ENCODE assay signal across 21 cellular contexts in the genomic region with DNA sequence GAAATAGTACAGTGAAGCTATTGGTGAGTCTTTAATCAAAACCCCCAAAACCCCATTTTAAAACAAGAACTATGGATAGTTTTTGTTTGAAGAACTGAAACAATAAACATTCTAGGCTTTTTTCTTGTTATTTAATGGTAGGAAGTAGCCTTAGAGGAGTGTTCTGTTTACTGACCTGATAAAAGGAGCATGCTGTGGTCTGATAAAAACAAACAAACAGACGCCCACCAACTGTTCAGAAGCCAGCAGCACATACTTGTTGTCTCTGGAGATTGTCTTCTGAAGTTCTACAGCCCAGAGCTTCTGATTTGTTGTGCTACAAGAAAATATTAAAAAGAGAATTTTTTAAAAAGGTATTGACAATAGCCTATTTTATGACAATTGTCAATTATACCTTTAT. TPM values are rescaled to one million over a fixed set of nuclear protein-coding genes. Genes with fewer than 3 reads are reported as not detected.
DNase-seq lines count a peak whose midpoint lies in the region; ATAC-seq and TF ChIP-seq lines count a peak whose summit lies in the region.
"Had no signal": no experiment of that assay in that cellular context is flagged by ENCODE, and none has a peak within 500 bp of the region (broad histone marks: within the 10 kb centered on the region; RNA-seq: fewer than 3 reads in every experiment).

No MANE protein-coding gene starts in this region.

- no peaks in the 10 kb centered on the region for H3K27me3 ChIP-seq in adipocyte (replicated peaks; ENCODE audit: control insufficient read depth, insufficient read depth, low read length)
- H3K27me3 ChIP-seq in endodermal cell (ENCODE audit: control insufficient read depth, insufficient read depth, low read length, poor library complexity, severe bottlenecking) = no peaks in the 10 kb centered on the region
- H3K27me3 ChIP-seq: BE2C had no signal

- peak overlapping the region; percentile 12 for H3K4me3 Mint-ChIP-seq in endodermal cell
- no peak overlapping the region for H3K4me3 Mint-ChIP-seq in glutamatergic neuron (ENCODE audit: unreplicated experiment)
- H3K4me3 Mint-ChIP-seq: CD4-positive, CD25-positive, alpha-beta regulatory T cell; CD8-positive, alpha-beta memory T cell; HFFc6 had no signal

- no peak overlapping the region for H3K4me3 ChIP-seq in adipocyte (ENCODE audit: low read length)
- H3K4me3 ChIP-seq in endodermal cell (ENCODE audit: low read length) = peak overlapping the region; percentile 66
- no peak overlapping the region for H3K4me3 ChIP-seq in mesodermal cell (ENCODE audit: extremely low read depth, insufficient read depth, low read length, poor library complexity, severe bottlenecking)
- H3K4me3 ChIP-seq: GM12878 had no signal

- H3K9me3 ChIP-seq in adipocyte (ENCODE audit: control insufficient read depth, low read length) (no peaks in the 10 kb centered on the region), endodermal cell (ENCODE audit: control insufficient read depth, low read length) (peaks cover 47% of the 10 kb centered on the region), mesodermal cell (ENCODE audit: control insufficient read depth, low read length) (peaks cover 15% of the 10 kb centered on the region)
- H3K9me3 ChIP-seq: BE2C had no signal

- H3K4me1 Mint-ChIP-seq in endodermal cell (peaks cover 27% of the 10 kb centered on the region), glutamatergic neuron (ENCODE audit: low read depth, unreplicated experiment) (no peaks in the 10 kb centered on the region)
- H3K4me1 Mint-ChIP-seq: CD4-positive, CD25-positive, alpha-beta regulatory T cell; CD8-positive, alpha-beta memory T cell had no signal

- H3K9me3 Mint-ChIP-seq in endodermal cell (peaks cover 47% of the 10 kb centered on the region), glutamatergic neuron (ENCODE audit: unreplicated experiment) (peaks cover 2% of the 10 kb centered on the region)

- no peak for TF ChIP-seq CTCF in endodermal cell (conservative IDR thresholded peaks at IDR 0.05)
- TF ChIP-seq CTCF in glutamatergic neuron (IDR thresholded peaks at IDR 0.05; ENCODE audit: partially characterized antibody, unreplicated experiment) = no peak

- H3K27ac Mint-ChIP-seq in endodermal cell (peak overlapping the region; percentile 50), glutamatergic neuron (ENCODE audit: unreplicated experiment) (no peak overlapping the region)
- H3K27ac Mint-ChIP-seq: CD4-positive, CD25-positive, alpha-beta regulatory T cell; CD8-positive, alpha-beta memory T cell; HFFc6 had no signal

- peaks cover 49% of the 10 kb centered on the region for H3K36me3 Mint-ChIP-seq in endodermal cell (ENCODE audit: low read depth)
- H3K36me3 Mint-ChIP-seq in glutamatergic neuron (ENCODE audit: unreplicated experiment) = peaks cover 34% of the 10 kb centered on the region

- H3K4me1 ChIP-seq in adipocyte (ENCODE audit: control insufficient read depth, insufficient read depth, low read length) = no peaks in the 10 kb centered on the region
- H3K4me1 ChIP-seq in endodermal cell (ENCODE audit: control insufficient read depth, insufficient read depth, low read length) = peaks cover 5% of the 10 kb centered on the region
- H3K4me1 ChIP-seq in mesodermal cell (ENCODE audit: control insufficient read depth, insufficient read depth, low read length, poor library complexity, severe bottlenecking) = no peaks in the 10 kb centered on the region
- H3K4me1 ChIP-seq: BE2C had no signal

- H3K27me3 Mint-ChIP-seq in endodermal cell (ENCODE audit: insufficient read depth) (no peaks in the 10 kb centered on the region), glutamatergic neuron (ENCODE audit: unreplicated experiment) (peaks cover 2% of the 10 kb centered on the region)
- H3K27me3 Mint-ChIP-seq: CD4-positive, CD25-positive, alpha-beta regulatory T cell; CD8-positive, alpha-beta memory T cell had no signal

- ATAC-seq in GM18511 (IDR thresholded peaks at IDR 0.05; ENCODE audit: unreplicated experiment) (no peak), HG03432 (IDR thresholded peaks at IDR 0.05; ENCODE audit: unreplicated experiment) (no peak)
- ATAC-seq: GM12878, HCT116 had no signal

- H3K36me3 ChIP-seq in adipocyte (ENCODE audit: control insufficient read depth, insufficient read depth, low read length, severe bottlenecking) = peaks cover 49% of the 10 kb centered on the region
- peaks cover 47% of the 10 kb centered on the region for H3K36me3 ChIP-seq in endodermal cell (ENCODE audit: control insufficient read depth, insufficient read depth, low read length)
- peaks cover 36% of the 10 kb centered on the region for H3K36me3 ChIP-seq in mesodermal cell (ENCODE audit: control insufficient read depth, insufficient read depth, low read length)

- H3K9ac ChIP-seq in adipocyte (ENCODE audit: low read length) (no peak overlapping the region), endodermal cell (ENCODE audit: extremely low read depth, low read length, poor library complexity, severe bottlenecking) (no peak overlapping the region)

- H3K27ac ChIP-seq in endodermal cell (ENCODE audit: low read depth, low read length) = no peak overlapping the region
- H3K27ac ChIP-seq in mesodermal cell (ENCODE audit: low read depth, low read length, severe bottlenecking) = peak overlapping the region; percentile 11

- WGBS in endodermal cell (ENCODE audit: insufficient coverage in 1 of 2, insufficient read length in 1 of 2), 2 experiments = 38 to 88% methylated on average over 1 of the region's 1 CpG
- WGBS in mesodermal cell (ENCODE audit: insufficient coverage in 2 of 2), 2 experiments = no CpG with 5 or more reads among the region's 1 CpG

- DNase-seq in adipocyte (ENCODE audit: low read depth) (peak; percentile 20), endodermal cell (no peak), glutamatergic neuron (no peak)
- DNase-seq: ACHN; BE2C; C1 segment of cervical spinal cord; CD4-positive, CD25-positive, alpha-beta regulatory T cell; CD8-positive, alpha-beta memory T cell; COR-L47; DMS 273 treated with DMSO at 0.1 percent for 48 hours; DMS53; DND-41; EL; GOT3; H7; HFFc6 had no signal

RNA-seq across cellular contexts. Expression of gene CFAP298, which starts 54.1 kb away (rescaled TPM):
- total RNA-seq in endodermal cell (10 to 100 TPM; 57.3 to 62.2 TPM), glutamatergic neuron (ENCODE audit: unreplicated experiment) (124 TPM)
- 52.9 TPM for polyA plus RNA-seq in endodermal cell (2013, experiment 1 of 2)
- 55.5 TPM for polyA plus RNA-seq in endodermal cell (2013, experiment 2 of 2)
- 46.4 TPM for polyA plus RNA-seq in mesodermal cell (2013, experiment 1 of 2)
- polyA plus RNA-seq in mesodermal cell (2013, experiment 2 of 2) = 50.3 TPM
